In genomic region chr2:20666364-20667150, GRCh38 we compare ENCODE assay signal across 1 cellular context.
TF ChIP-seq lines count a peak whose summit lies in the region.

Gene GDF7, plus strand, starts transcription at chr2:20667144. Its CDS starts 96 bp downstream, at chr2:20667240.

TF ChIP-seq in HepG2, 621 proteins besides CTCF, POLR2A, EP300 and RAD21 (continued from another document and continues in another):
- TF ChIP-seq DMTF1 (CRISPR knock-in tag; IDR thresholded peaks at IDR 0.05) = no peak
- TF ChIP-seq SMAD1 (CRISPR knock-in tag; IDR thresholded peaks at IDR 0.05; ENCODE audit: borderline replicate concordance, low read depth) = peak; percentile 53; the same call in 1 of the 2 replicates
- TF ChIP-seq YY1 (IDR thresholded peaks at IDR 0.05; ENCODE audit: insufficient read depth, insufficient replicate concordance, low read depth, low read length) = peak; percentile 28
- TF ChIP-seq MED13 (CRISPR knock-in tag; IDR thresholded peaks at IDR 0.05) = peak; percentile 49; the same call in 1 of the 2 replicates
- peak; percentile 50 for TF ChIP-seq HNF4A (CRISPR knock-in tag; IDR thresholded peaks at IDR 0.05)
- TF ChIP-seq IRF1 (CRISPR knock-in tag; IDR thresholded peaks at IDR 0.05; ENCODE audit: low read depth) = 0 out of 2 replicates have a peak, but pooled peaks have one; percentile 54
- TF ChIP-seq KDM5B (CRISPR knock-in tag; IDR thresholded peaks at IDR 0.05; ENCODE audit: borderline replicate concordance) = no peak; the same call in 1 of the 2 replicates
- TF ChIP-seq EHMT2 (IDR thresholded peaks at IDR 0.05; ENCODE audit: borderline replicate concordance, low read depth, low read length) = no peak
- 0 out of 2 replicates have a peak, but pooled peaks have one; percentile 42 for TF ChIP-seq ZNF101 (CRISPR knock-in tag; IDR thresholded peaks at IDR 0.05; ENCODE audit: borderline replicate concordance, low read depth)
- no peak for TF ChIP-seq LCORL (IDR thresholded peaks at IDR 0.05)
- peak; percentile 85 for TF ChIP-seq LCORL (CRISPR knock-in tag; IDR thresholded peaks at IDR 0.05)
- TF ChIP-seq CHD2 (IDR thresholded peaks at IDR 0.05; ENCODE audit: low read depth, low read length) = peak; percentile 10; the same call in 1 of the 2 replicates
- TF ChIP-seq KAT8 (CRISPR knock-in tag; IDR thresholded peaks at IDR 0.05) = peak; percentile 25; the same call in 1 of the 2 replicates
- TF ChIP-seq FUBP1 (CRISPR knock-in tag; IDR thresholded peaks at IDR 0.05; ENCODE audit: borderline replicate concordance) = no peak
- TF ChIP-seq ZBTB34 (CRISPR knock-in tag; IDR thresholded peaks at IDR 0.05) = peak; percentile 74
- TF ChIP-seq MEIS1 (CRISPR knock-in tag; IDR thresholded peaks at IDR 0.05; ENCODE audit: borderline replicate concordance) = peak; percentile 41; the same call in 1 of the 2 replicates
- 0 out of 2 replicates have a peak, but pooled peaks have one; percentile 15 for TF ChIP-seq ZNF607 (CRISPR knock-in tag; IDR thresholded peaks at IDR 0.05; ENCODE audit: borderline replicate concordance)
- no peak for TF ChIP-seq FOXJ3 (CRISPR knock-in tag; IDR thresholded peaks at IDR 0.05; ENCODE audit: borderline replicate concordance)
- peak; percentile 44; the same call in 1 of the 2 replicates for TF ChIP-seq MYC (CRISPR knock-in tag; IDR thresholded peaks at IDR 0.05; ENCODE audit: borderline replicate concordance)
- no peak for TF ChIP-seq SOX5 (CRISPR knock-in tag; IDR thresholded peaks at IDR 0.05; ENCODE audit: borderline replicate concordance)
- TF ChIP-seq SMARCC2 (IDR thresholded peaks at IDR 0.05) = no peak
- TF ChIP-seq CERS6 (CRISPR knock-in tag; IDR thresholded peaks at IDR 0.05) = no peak
- peak; percentile 20; the same call in 1 of the 2 replicates for TF ChIP-seq SOX13 (IDR thresholded peaks at IDR 0.05)
- TF ChIP-seq SOX13 (CRISPR knock-in tag; conservative IDR thresholded peaks at IDR 0.05 in 1 of 2, IDR thresholded peaks at IDR 0.05 in 1 of 2) = no peak
- peak; percentile 7; the same call in 1 of the 2 replicates for TF ChIP-seq ZNF710 (CRISPR knock-in tag; IDR thresholded peaks at IDR 0.05; ENCODE audit: borderline replicate concordance)
- TF ChIP-seq IRF9 (CRISPR knock-in tag; IDR thresholded peaks at IDR 0.05; ENCODE audit: borderline replicate concordance) = 0 out of 2 replicates have a peak, but pooled peaks have one; percentile 35
- peak; percentile 52 for TF ChIP-seq HNF4G (IDR thresholded peaks at IDR 0.05; ENCODE audit: borderline replicate concordance, low read depth, low read length)
- peak; percentile 77; the same call in 1 of the 2 replicates for TF ChIP-seq HNF4G (CRISPR knock-in tag; IDR thresholded peaks at IDR 0.05; ENCODE audit: borderline replicate concordance, low read depth)
- TF ChIP-seq GATA4 (IDR thresholded peaks at IDR 0.05; ENCODE audit: borderline replicate concordance, low read depth) = no peak
- TF ChIP-seq ZNF34 (CRISPR knock-in tag; IDR thresholded peaks at IDR 0.05; ENCODE audit: borderline replicate concordance) = 0 out of 2 replicates have a peak, but pooled peaks have one; percentile 13
- peak; percentile 51; the same call in 1 of the 2 replicates for TF ChIP-seq ZNF678 (CRISPR knock-in tag; IDR thresholded peaks at IDR 0.05)
- TF ChIP-seq POGZ (CRISPR knock-in tag; IDR thresholded peaks at IDR 0.05) = peak; percentile 41
- TF ChIP-seq ZSCAN31 (CRISPR knock-in tag; IDR thresholded peaks at IDR 0.05; ENCODE audit: low read depth) = peak; percentile 46; the same call in 1 of the 2 replicates
- TF ChIP-seq ZNF205 (CRISPR knock-in tag; IDR thresholded peaks at IDR 0.05) = no peak
- TF ChIP-seq ZNF160 (CRISPR knock-in tag; IDR thresholded peaks at IDR 0.05) = peak; percentile 58; the same call in 1 of the 2 replicates
- peak; percentile 0; the same call in 1 of the 2 replicates for TF ChIP-seq BCL6 (CRISPR knock-in tag; IDR thresholded peaks at IDR 0.05)
- TF ChIP-seq REL (CRISPR knock-in tag; conservative IDR thresholded peaks at IDR 0.05) = 0 out of 2 replicates have a peak, but pooled peaks have one; percentile 12
- TF ChIP-seq ZBTB39 (CRISPR knock-in tag; IDR thresholded peaks at IDR 0.05) = peak; percentile 59; the same call in 1 of the 2 replicates
- TF ChIP-seq ZNF446 (CRISPR knock-in tag; IDR thresholded peaks at IDR 0.05) = peak; percentile 86
- TF ChIP-seq ZHX1 (CRISPR knock-in tag; IDR thresholded peaks at IDR 0.05; ENCODE audit: low read depth) = peak; percentile 62
- TF ChIP-seq ETV6 (CRISPR knock-in tag; conservative IDR thresholded peaks at IDR 0.05) = no peak
- peak; percentile 52; the same call in 1 of the 2 replicates for TF ChIP-seq TARDBP (CRISPR knock-in tag; IDR thresholded peaks at IDR 0.05)
- TF ChIP-seq HNRNPK (IDR thresholded peaks at IDR 0.05; ENCODE audit: low read depth, low read length, poor library complexity, severe bottlenecking) = peak; percentile 90
- peak; percentile 87 for TF ChIP-seq FOXC1 (CRISPR knock-in tag; IDR thresholded peaks at IDR 0.05; ENCODE audit: borderline replicate concordance)
- peak; percentile 37 for TF ChIP-seq MEIS2 (CRISPR knock-in tag; IDR thresholded peaks at IDR 0.05)
- TF ChIP-seq ZNF556 (CRISPR knock-in tag; IDR thresholded peaks at IDR 0.05; ENCODE audit: borderline replicate concordance) = peak; percentile 60; the same call in 1 of the 2 replicates
- TF ChIP-seq ZNF782 (CRISPR knock-in tag; IDR thresholded peaks at IDR 0.05; ENCODE audit: borderline replicate concordance) = peak; percentile 89; the same call in 1 of the 2 replicates
- no peak for TF ChIP-seq MIER3 (CRISPR knock-in tag; IDR thresholded peaks at IDR 0.05; ENCODE audit: borderline replicate concordance)
- TF ChIP-seq ZBTB7A (CRISPR knock-in tag; IDR thresholded peaks at IDR 0.05) = peak; percentile 49
- TF ChIP-seq NR1H2 (CRISPR knock-in tag; IDR thresholded peaks at IDR 0.05; ENCODE audit: borderline replicate concordance, low read depth) = peak; percentile 86; the same call in 1 of the 2 replicates
- TF ChIP-seq GATAD1 (CRISPR knock-in tag; IDR thresholded peaks at IDR 0.05) = no peak
- 0 out of 2 replicates have a peak, but pooled peaks have one; percentile 14 for TF ChIP-seq KLF12 (CRISPR knock-in tag; IDR thresholded peaks at IDR 0.05; ENCODE audit: borderline replicate concordance)
